ENCODE assay signal across 7 cellular contexts in the genomic region with DNA sequence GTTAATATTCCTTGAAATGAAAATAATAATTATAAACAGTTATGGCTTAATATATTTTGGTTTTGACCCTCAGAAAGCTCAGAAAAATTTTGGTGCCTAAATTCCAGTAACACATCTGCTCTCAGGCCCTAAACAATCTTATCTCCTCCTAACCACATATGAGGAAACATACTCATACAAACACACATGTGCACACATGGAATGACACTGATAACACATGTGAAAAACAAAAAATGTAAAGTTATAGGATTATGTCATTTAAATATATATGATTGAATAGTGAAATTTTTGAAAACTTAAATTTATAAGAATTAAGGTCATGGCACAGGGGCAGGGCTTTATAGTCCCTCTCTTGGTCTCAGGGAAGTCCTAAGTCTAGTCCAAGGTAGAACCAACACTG.
"Had no signal": no experiment of that assay in that cellular context is flagged by ENCODE, and none has a peak within 500 bp of the region (broad histone marks: within the 10 kb centered on the region; RNA-seq: fewer than 3 reads in every experiment).

No MANE protein-coding gene starts in this region.

- DNase-seq: GDM1, GF-D8 had no signal

- H3K4me3 ChIP-seq: GM12878 had no signal

- FAIRE-seq: GM12878, GM12891, GM12892, GM18507, GM19239 had no signal

- ATAC-seq: GM12878 had no signal
